Comparison of ENCODE assay signal across 21 cellular contexts in the genomic region with DNA sequence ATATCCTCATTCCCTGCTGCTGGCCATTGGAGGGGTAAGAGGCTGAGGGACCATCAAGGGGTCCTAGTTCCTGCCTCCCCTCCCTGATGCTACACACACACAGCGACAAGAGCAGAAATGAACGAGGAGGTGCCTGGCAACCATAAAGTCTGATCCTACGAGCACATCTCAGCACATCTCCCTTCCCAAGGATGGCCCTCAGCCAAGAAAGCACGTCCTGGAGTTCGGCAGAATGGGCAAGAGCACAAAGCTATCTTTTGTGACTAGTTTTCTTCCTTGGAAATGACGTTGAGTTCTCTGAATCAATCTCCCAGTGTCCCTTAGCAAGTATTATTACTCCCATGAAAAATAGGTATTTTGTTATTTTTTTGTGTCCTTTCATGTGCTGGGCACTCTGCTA.
"Had no signal": no experiment of that assay in that cellular context is flagged by ENCODE, and none has a peak within 500 bp of the region (broad histone marks: within the 10 kb centered on the region; RNA-seq: fewer than 3 reads in every experiment).

No MANE protein-coding gene starts in this region.

- H3K27me3 ChIP-seq: Peyer's patch had no signal

- H3K36me3 Mint-ChIP-seq: brain had no signal

- H3K4me1 ChIP-seq: Peyer's patch had no signal

- H3K27ac Mint-ChIP-seq: activated CD4-positive, alpha-beta T cell treated with anti-CD3 and anti-CD28 coated beads, Interleukin-2, amount 10 ng/mL, durations not matched to agents 24 days and 14 days; activated CD8-positive, alpha-beta T cell treated with anti-CD3 and anti-CD28 coated beads for 36 hours; activated naive CD4-positive, alpha-beta T cell treated with anti-CD3 and anti-CD28 coated beads for 36 hours; activated naive CD8-positive, alpha-beta T cell; activated naive CD8-positive, alpha-beta T cell treated with anti-CD3 and anti-CD28 coated beads, Interleukin-2, amount 50 U/mL, for 24 hours; activated T-helper 1 cell treated with anti-CD3 and anti-CD28 coated beads, Interleukin-12 subunit alpha, Interleukin-12 subunit beta, Interleukin-2, Interleukin-4 antibody, amounts not matched to agents 30 ng/mL and 10 ng/mL and 1 ng/mL, durations not matched to agents 14 hours and 24 hours and 36 hours; brain had no signal

- ATAC-seq: activated CD8-positive, alpha-beta T cell treated with anti-CD3 and anti-CD28 coated beads for 36 hours; activated naive CD8-positive, alpha-beta T cell treated with anti-CD3 and anti-CD28 coated beads, Interleukin-2, amount 50 U/mL, for 24 hours had no signal

- H3K27ac ChIP-seq: Peyer's patch, SK-N-MC had no signal

- H3K4me3 ChIP-seq: Peyer's patch, SK-N-MC had no signal

- H3K36me3 ChIP-seq: Peyer's patch had no signal

- DNase-seq: activated CD4-positive, alpha-beta T cell treated with anti-CD3 and anti-CD28 coated beads, Interleukin-2, amount 10 ng/mL, durations not matched to agents 24 days and 14 days; activated CD4-positive, alpha-beta T cell treated with anti-CD3 and anti-CD28 coated beads, Interleukin-2, amount 50 U/mL, for 4 hours; activated CD8-positive, alpha-beta T cell treated with anti-CD3 and anti-CD28 coated beads for 36 hours; activated gamma-delta T cell treated with Interleukin-2 at 50 U/mL for 16 hours; activated naive CD4-positive, alpha-beta T cell treated with anti-CD3 and anti-CD28 coated beads for 36 hours; activated naive CD8-positive, alpha-beta T cell treated with anti-CD3 and anti-CD28 coated beads, Interleukin-2, amount 50 U/mL, for 24 hours; activated T-cell treated with anti-CD3 and anti-CD28 coated beads, Interleukin-2, amount 50 U/mL, for 1 hour; NCI-H1105; NCI-H1417 treated with DMSO at 0.1 percent for 48 hours; NCI-H1694; NCI-H1930; NCI-H2081 treated with DMSO at 0.1 percent for 48 hours; NCI-H345; NCI-H524 treated with DMSO at 0.1 percent for 48 hours; Peyer's patch; RPMI8226; T1000 had no signal

- H3K9me3 ChIP-seq: Peyer's patch had no signal
